In the genomic region with DNA sequence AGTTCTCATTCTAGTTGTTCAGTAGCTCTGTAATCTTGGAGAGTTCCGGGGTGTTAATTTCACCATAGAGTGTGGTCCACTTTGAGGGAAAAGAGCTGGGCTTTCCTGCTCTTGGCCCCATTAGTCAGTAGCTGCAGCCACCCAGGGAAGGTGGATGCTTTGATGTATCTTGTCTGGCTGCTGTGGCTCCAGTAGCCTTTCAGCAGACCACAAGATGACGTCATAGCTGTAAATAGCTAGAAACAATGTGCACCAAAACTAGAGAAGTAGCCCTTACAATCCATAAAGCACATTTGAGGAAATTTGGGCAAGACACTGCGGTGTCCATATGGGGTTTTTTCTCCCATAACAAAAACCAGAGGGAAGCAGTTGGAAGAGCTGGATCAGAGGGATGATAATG, we compare ENCODE assay signal across 23 cellular contexts.
"Had no signal": no experiment of that assay in that cellular context is flagged by ENCODE, and none has a peak within 500 bp of the region (broad histone marks: within the 10 kb centered on the region; RNA-seq: fewer than 3 reads in every experiment).

No MANE protein-coding gene starts in this region.

- H3K27me3 Mint-ChIP-seq: activated naive CD8-positive, alpha-beta T cell treated with anti-CD3 and anti-CD28 coated beads, Interleukin-2, amount 50 U/mL, for 24 hours had no signal

- ATAC-seq: activated CD4-positive, CD25-positive, alpha-beta regulatory T cell treated with anti-CD3 and anti-CD28 coated beads, Interleukin-2, amount 50 U/mL, for 24 hours; activated naive CD8-positive, alpha-beta T cell treated with anti-CD3 and anti-CD28 coated beads, Interleukin-2, amount 50 U/mL, for 24 hours; activated T-helper 17 cell treated with anti-CD3 and anti-CD28 coated beads, Interleukin-2, amount 50 U/mL, for 72 hours; left colon; lower lobe of right lung; stimulated activated effector memory CD8-positive, alpha-beta T cell treated with anti-CD3 and anti-CD28 coated beads, Interleukin-12 subunit alpha, Interleukin-12 subunit beta, amount 100 ng/mL, for 72 hours had no signal

- H2AFZ ChIP-seq: neural progenitor cell had no signal

- H3K36me3 ChIP-seq: ascending aorta, breast epithelium, lower lobe of right lung, neural progenitor cell, ovary, sigmoid colon, thyroid gland had no signal

- H3K27ac ChIP-seq: ascending aorta, breast epithelium, lower lobe of right lung, neural progenitor cell, ovary, sigmoid colon, thyroid gland had no signal

- H3K9ac ChIP-seq: neural progenitor cell had no signal

- H3K4me1 ChIP-seq: ascending aorta, breast epithelium, lower lobe of right lung, neural progenitor cell, sigmoid colon, thyroid gland had no signal

- H3K36me3 Mint-ChIP-seq: mesothelial cell of epicardium; neural progenitor cell; stimulated activated effector memory CD8-positive, alpha-beta T cell treated with anti-CD3 and anti-CD28 coated beads, Interleukin-12 subunit alpha, Interleukin-12 subunit beta, amount 100 ng/mL, for 72 hours had no signal

- H3K4me2 ChIP-seq: neural progenitor cell had no signal

- H3K9me3 ChIP-seq: ascending aorta, breast epithelium, lower lobe of right lung, ovary, sigmoid colon, thyroid gland had no signal

- H3K9me3 Mint-ChIP-seq: activated naive CD8-positive, alpha-beta T cell treated with anti-CD3 and anti-CD28 coated beads, Interleukin-2, amount 50 U/mL, for 24 hours; activated T-helper 17 cell treated with anti-CD3 and anti-CD28 coated beads, Interleukin-2, amount 50 U/mL, for 72 hours; dendritic cell treated with granulocyte-macrophage colony-stimulating factor and Interleukin-4, amounts not matched to agents 40 ng/mL and 50 ng/mL, for 4 days; stimulated activated effector memory CD8-positive, alpha-beta T cell treated with anti-CD3 and anti-CD28 coated beads, Interleukin-12 subunit alpha, Interleukin-12 subunit beta, amount 100 ng/mL, for 72 hours; T-helper 2 cell treated with Interferon-gamma antibody and Interleukin-4, amounts not matched to agents 5 μg/mL and 100 μg/mL, for 36 hours had no signal

- H3K4me3 Mint-ChIP-seq: activated naive CD8-positive, alpha-beta T cell treated with anti-CD3 and anti-CD28 coated beads, Interleukin-2, amount 50 U/mL, for 24 hours; activated T-helper 17 cell treated with anti-CD3 and anti-CD28 coated beads, Interleukin-2, amount 50 U/mL, for 72 hours; dendritic cell treated with granulocyte-macrophage colony-stimulating factor and Interleukin-4, amounts not matched to agents 40 ng/mL and 50 ng/mL, for 4 days; mesothelial cell of epicardium; neural progenitor cell; stimulated activated effector memory CD8-positive, alpha-beta T cell treated with anti-CD3 and anti-CD28 coated beads, Interleukin-12 subunit alpha, Interleukin-12 subunit beta, amount 100 ng/mL, for 72 hours; T-helper 2 cell treated with Interferon-gamma antibody and Interleukin-4, amounts not matched to agents 5 μg/mL and 100 μg/mL, for 36 hours had no signal

- H3K27ac Mint-ChIP-seq: activated naive CD8-positive, alpha-beta T cell treated with anti-CD3 and anti-CD28 coated beads, Interleukin-2, amount 50 U/mL, for 24 hours; activated T-helper 17 cell treated with anti-CD3 and anti-CD28 coated beads, Interleukin-2, amount 50 U/mL, for 72 hours; dendritic cell treated with granulocyte-macrophage colony-stimulating factor and Interleukin-4, amounts not matched to agents 40 ng/mL and 50 ng/mL, for 4 days; mesothelial cell of epicardium; neural progenitor cell; stimulated activated effector memory CD8-positive, alpha-beta T cell treated with anti-CD3 and anti-CD28 coated beads, Interleukin-12 subunit alpha, Interleukin-12 subunit beta, amount 100 ng/mL, for 72 hours; T-helper 2 cell treated with Interferon-gamma antibody and Interleukin-4, amounts not matched to agents 5 μg/mL and 100 μg/mL, for 36 hours had no signal

- DNase-seq: activated CD4-positive, alpha-beta T cell treated with anti-CD3 and anti-CD28 coated beads, Interleukin-2, amount 50 U/mL, for 1 hour; activated naive CD4-positive, alpha-beta T cell treated with Interleukin-2 at 50 U/mL for 16 hours; activated naive CD8-positive, alpha-beta T cell treated with anti-CD3 and anti-CD28 coated beads, Interleukin-2, amount 50 U/mL, for 24 hours; cerebellar nuclear complex; effector memory CD4-positive, alpha-beta T cell; foreskin melanocyte; head of caudate nucleus; left colon; lower lobe of right lung; ovary; sigmoid colon; stimulated activated CD4-positive, alpha-beta T cell treated with anti-CD3 and anti-CD28 coated beads, Interleukin-12 subunit alpha, Interleukin-12 subunit beta, amount 100 ng/mL, for 4 hours; stimulated activated CD4-positive, alpha-beta T cell treated with anti-CD3 and anti-CD28 coated beads, Interleukin-2, amount 100 ng/mL, for 24 hours; thyroid gland had no signal

- H3K4me3 ChIP-seq: ascending aorta, breast epithelium, lower lobe of right lung, neural progenitor cell, ovary, sigmoid colon, thyroid gland had no signal

- H3K27me3 ChIP-seq: ascending aorta, neural progenitor cell, ovary, sigmoid colon, thyroid gland had no signal

- H3K4me1 Mint-ChIP-seq: activated naive CD8-positive, alpha-beta T cell treated with anti-CD3 and anti-CD28 coated beads, Interleukin-2, amount 50 U/mL, for 24 hours; activated T-helper 17 cell treated with anti-CD3 and anti-CD28 coated beads, Interleukin-2, amount 50 U/mL, for 72 hours; mesothelial cell of epicardium; neural progenitor cell; stimulated activated effector memory CD8-positive, alpha-beta T cell treated with anti-CD3 and anti-CD28 coated beads, Interleukin-12 subunit alpha, Interleukin-12 subunit beta, amount 100 ng/mL, for 72 hours had no signal
